Comparison of ENCODE assay signal across 26 cellular contexts in genomic region chr7:54581511-54581910, GRCh38. TPM values are rescaled to one million over a fixed set of nuclear protein-coding genes. Genes with fewer than 3 reads are reported as not detected.
"Had no signal": no experiment of that assay in that cellular context is flagged by ENCODE, and none has a peak within 500 bp of the region (broad histone marks: within the 10 kb centered on the region; RNA-seq: fewer than 3 reads in every experiment).

No MANE protein-coding gene starts in this region.

- H3K9me3 Mint-ChIP-seq: brain had no signal

- FAIRE-seq: endothelial cell of umbilical vein, pancreas, TTC549 had no signal

- ATAC-seq: activated CD8-positive, alpha-beta T cell treated with anti-CD3 and anti-CD28 coated beads, Interleukin-2, amount 10 ng/mL, durations not matched to agents 7 days and 5 days; activated T-cell treated with anti-CD3 and anti-CD28 coated beads, Interleukin-2, amount 50 U/mL, for 72 hours; gastrocnemius medialis; heart left ventricle; left lobe of liver; pancreas; upper lobe of right lung; WTC11 had no signal

- DNase-seq: activated CD4-positive, alpha-beta T cell treated with anti-CD3 and anti-CD28 coated beads for 4 hours; activated CD8-positive, alpha-beta memory T cell treated with anti-CD3 and anti-CD28 coated beads, Interleukin-2, amount 50 U/mL, for 48 hours; activated CD8-positive, alpha-beta T cell treated with anti-CD3 and anti-CD28 coated beads, Interleukin-2, amount 10 ng/mL, durations not matched to agents 7 days and 5 days; activated gamma-delta T cell; activated T-cell treated with anti-CD3 and anti-CD28 coated beads, Interleukin-2, amount 50 U/mL, for 72 hours; amniotic stem cell; cortex of kidney; effector CD4-positive, alpha-beta T cell; gastrocnemius medialis; heart left ventricle; naive B cell; pancreas; stimulated activated CD4-positive, alpha-beta T cell treated with anti-CD3 and anti-CD28 coated beads, Interleukin-12 subunit alpha, Interleukin-12 subunit beta, amount 100 ng/mL, for 4 hours; stimulated activated CD4-positive, alpha-beta T cell treated with anti-CD3 and anti-CD28 coated beads, Interleukin-2, amount 100 ng/mL, for 24 hours; stomach; testis; upper lobe of right lung had no signal

- H3K4me3 ChIP-seq: gastrocnemius medialis, heart left ventricle, pancreas, stomach, testis, upper lobe of right lung had no signal

- H3K36me3 Mint-ChIP-seq: activated naive CD8-positive, alpha-beta T cell; brain; naive B cell; WTC11 had no signal

- H3K27ac Mint-ChIP-seq: activated CD8-positive, alpha-beta T cell treated with anti-CD3 and anti-CD28 coated beads, Interleukin-2, amount 10 ng/mL, durations not matched to agents 7 days and 5 days; activated naive CD8-positive, alpha-beta T cell; activated T-cell treated with anti-CD3 and anti-CD28 coated beads, Interleukin-2, amount 50 U/mL, for 72 hours; brain; naive B cell; WTC11 had no signal

RNA-seq across cellular contexts. Expression of gene VSTM2A, which starts 39.3 kb away (rescaled TPM):
- total RNA-seq: activated CD8-positive, alpha-beta T cell treated with anti-CD3 and anti-CD28 coated beads, Interleukin-2, amount 10 ng/mL, durations not matched to agents 7 days and 5 days; activated T-cell treated with anti-CD3 and anti-CD28 coated beads, Interleukin-2, amount 50 U/mL, for 72 hours; endothelial cell of umbilical vein; gastrocnemius medialis; heart left ventricle; left lobe of liver; lung microvascular endothelial cell; mononuclear cell; T-helper 2 cell treated with Interferon-gamma antibody and Interleukin-4, amounts not matched to agents 100 ng/mL and 5 ng/mL, for 36 hours; upper lobe of right lung had no signal
